In the genomic region with DNA sequence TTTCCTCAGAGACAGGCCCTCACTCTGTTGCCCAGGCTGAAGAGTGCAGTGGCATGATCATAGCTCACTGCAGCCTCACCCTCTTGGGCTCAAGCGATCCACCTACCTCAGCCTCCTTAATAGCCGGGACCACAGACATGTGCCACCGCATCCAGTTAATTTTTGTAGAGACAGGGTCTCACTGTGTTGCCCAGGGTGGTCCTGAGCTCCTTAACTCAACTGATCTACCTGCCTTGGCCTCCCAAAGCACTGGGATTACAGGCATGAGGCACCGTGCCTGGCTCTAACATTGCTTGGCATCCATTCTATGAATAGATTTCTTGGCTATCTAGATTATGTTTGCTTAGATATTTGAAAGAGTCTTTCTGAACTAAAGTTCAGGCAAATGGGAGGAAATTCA, we compare ENCODE assay signal across 8 cellular contexts.
"Had no signal": no experiment of that assay in that cellular context is flagged by ENCODE, and none has a peak within 500 bp of the region (broad histone marks: within the 10 kb centered on the region; RNA-seq: fewer than 3 reads in every experiment).

No MANE protein-coding gene starts in this region.

- ATAC-seq: GM23338, HCT116 had no signal

- H3K9me3 Mint-ChIP-seq: GM23338, H9, HFFc6 had no signal

- H3K27ac Mint-ChIP-seq: GM23338, H9, HFFc6 had no signal

- H3K4me3 Mint-ChIP-seq: GM23338, H9, HFFc6 had no signal

- DNase-seq: GM23248, GOT3, H7, H9, HCEC 1CT, HFFc6 had no signal
